18 cellular contexts compared by ENCODE assay signal in genomic region chr3:77055841-77056341, GRCh38. TPM values are rescaled to one million over a fixed set of nuclear protein-coding genes. Genes with fewer than 3 reads are reported as not detected.
"Had no signal": no experiment of that assay in that cellular context is flagged by ENCODE, and none has a peak within 500 bp of the region (broad histone marks: within the 10 kb centered on the region; RNA-seq: fewer than 3 reads in every experiment).

No MANE protein-coding gene starts in this region.

- H3K9me3 ChIP-seq: left lung, pancreas had no signal

- H3K4me3 ChIP-seq: left lung, pancreas had no signal

- H3K36me3 ChIP-seq: brain microvascular endothelial cell, left lung, pancreas had no signal

- H3K27me3 ChIP-seq: brain microvascular endothelial cell, left lung, pancreas had no signal

- DNase-seq: activated CD4-positive, alpha-beta memory T cell treated with anti-CD3 and anti-CD28 coated beads, Interleukin-2, amount 10 ng/mL, durations not matched to agents 7 days and 5 days; activated gamma-delta T cell; activated T-cell treated with anti-CD3 and anti-CD28 coated beads, Interleukin-2, amount 50 U/mL, for 48 hours; amygdala; brain microvascular endothelial cell; cerebellar nuclear complex; dermis blood vessel endothelial cell; effector memory CD8-positive, alpha-beta T cell; kidney; left lung; mesendoderm; nephron progenitor cell; pancreas; stimulated activated CD4-positive, alpha-beta T cell treated with anti-CD3 and anti-CD28 coated beads, Interleukin-2, amount 100 ng/mL, for 24 hours; T-helper 17 cell; WERI-Rb-1 had no signal

- H3K4me1 ChIP-seq: left lung had no signal

- ATAC-seq: activated naive CD4-positive, alpha-beta T cell treated with anti-CD3 and anti-CD28 coated beads, Interleukin-2, amount 50 U/mL, for 72 hours; effector memory CD8-positive, alpha-beta T cell; left lung; pancreas; sciatic nerve; T-helper 17 cell had no signal

- H3K27ac ChIP-seq: brain microvascular endothelial cell, left lung, pancreas, WERI-Rb-1 had no signal

- FAIRE-seq: kidney, pancreas had no signal

RNA-seq across cellular contexts. Expression of gene ROBO2, which starts 16.0 kb away (rescaled TPM):
- total RNA-seq: activated CD4-positive, alpha-beta memory T cell treated with anti-CD3 and anti-CD28 coated beads, Interleukin-2, amount 10 ng/mL, durations not matched to agents 7 days and 5 days; activated naive CD4-positive, alpha-beta T cell treated with anti-CD3 and anti-CD28 coated beads, Interleukin-2, amount 50 U/mL, for 72 hours; dermis blood vessel endothelial cell; T-helper 17 cell had no signal
